ENCODE assay signal across 11 cellular contexts in the genomic region with DNA sequence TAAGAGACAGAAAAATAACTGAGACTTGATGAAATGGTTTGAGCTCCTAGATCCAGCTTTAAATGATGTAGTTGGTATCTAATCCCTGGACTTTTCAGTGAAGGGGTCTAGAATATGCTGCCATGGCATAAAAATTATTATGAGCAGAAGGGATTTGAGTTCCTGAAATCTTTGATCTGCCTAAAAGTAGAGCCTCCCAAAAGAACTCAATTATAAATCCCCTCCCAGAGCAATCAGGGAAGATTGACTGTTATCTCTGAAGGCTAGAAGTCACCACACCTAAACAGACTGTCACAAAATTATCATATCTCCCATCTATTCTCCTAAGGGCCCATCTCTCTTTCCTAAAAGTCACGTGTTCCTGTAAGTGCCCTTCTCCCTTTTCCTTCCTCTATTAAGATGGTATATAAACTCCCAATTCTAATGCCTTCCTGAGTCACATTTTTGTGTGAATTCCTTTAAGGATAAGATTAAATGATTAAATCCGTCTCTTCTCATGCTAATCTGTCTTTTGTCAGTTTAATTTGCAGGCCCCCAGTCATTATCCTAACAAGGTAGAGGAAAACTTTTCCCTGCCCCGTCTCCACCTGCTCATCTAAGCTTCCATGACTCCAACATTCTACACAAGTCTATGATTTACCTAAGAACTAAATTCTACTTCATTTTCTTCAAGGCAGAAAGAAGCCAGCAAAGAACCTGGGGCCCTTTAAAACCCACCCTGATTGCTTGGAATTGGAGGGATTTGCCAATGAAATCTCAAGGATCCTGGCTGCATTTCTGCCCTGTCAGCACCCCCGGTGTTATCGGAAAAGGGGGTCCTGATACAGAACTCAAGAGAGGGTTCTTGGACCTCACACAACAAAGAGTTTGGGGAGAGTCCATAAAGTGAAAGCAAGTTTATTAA. TPM values are rescaled to one million over a fixed set of nuclear protein-coding genes. Genes with fewer than 3 reads are reported as not detected.
A peak's percentile ranks its signal among the peaks of the same experiment; 100 is the strongest.
DNase-seq lines count a peak whose midpoint lies in the region; ATAC-seq and TF ChIP-seq lines count a peak whose summit lies in the region.
"Had no signal": no experiment of that assay in that cellular context is flagged by ENCODE, and none has a peak within 500 bp of the region (broad histone marks: within the 10 kb centered on the region; RNA-seq: fewer than 3 reads in every experiment).

No MANE protein-coding gene starts in this region.

- no peak overlapping the region for H3K4me3 Mint-ChIP-seq in effector memory CD8-positive, alpha-beta T cell
- no peak overlapping the region for H3K4me3 Mint-ChIP-seq in activated CD4-positive, alpha-beta T cell treated with anti-CD3 and anti-CD28 coated beads, Interleukin-2, amount 10 ng/mL, durations not matched to agents 7 days and 5 days
- no peak overlapping the region for H3K4me3 Mint-ChIP-seq in CD4-positive, alpha-beta memory T cell
- H3K4me3 Mint-ChIP-seq: naive thymus-derived CD4-positive, alpha-beta T cell; type B pancreatic cell had no signal

- CTCF ChIA-PET in activated CD4-positive, alpha-beta T cell treated with anti-CD3 and anti-CD28 coated beads, Interleukin-2, amount 10 ng/mL, durations not matched to agents 7 days and 5 days (lab: Charles Lee): no interaction called here
- CTCF ChIA-PET in CD4-positive, alpha-beta memory T cell (lab: Charles Lee; ENCODE audit: partially characterized antibody): interaction anchor here (1.2 kb wide), 1 partner anchor 32 kb away, joined by 3 read pairs; no protein-coding TSS in a partner anchor

- peaks cover 33% of the 10 kb centered on the region for H3K4me1 ChIP-seq in HUES48 (ENCODE audit: control insufficient read depth, insufficient read depth, low read length)
- peaks cover 13 to 34% of the 10 kb centered on the region in 2 donors for H3K4me1 ChIP-seq in thoracic aorta (ENCODE audit: control insufficient read depth in 1 of 2, low read depth in 2 of 2)
- no peaks in the 10 kb centered on the region for H3K4me1 ChIP-seq in CD4-positive, alpha-beta memory T cell (ENCODE audit: insufficient read depth, low read length)

- peaks cover 0 to 8% of the 10 kb centered on the region in 2 donors for H3K4me1 Mint-ChIP-seq in effector memory CD8-positive, alpha-beta T cell (ENCODE audit: low read depth in 2 of 2)
- no peaks in the 10 kb centered on the region for H3K4me1 Mint-ChIP-seq in activated CD4-positive, alpha-beta T cell treated with anti-CD3 and anti-CD28 coated beads, Interleukin-2, amount 10 ng/mL, durations not matched to agents 7 days and 5 days
- peaks cover 0 to 5% (median 2%) of the 10 kb centered on the region in 4 donors for H3K4me1 Mint-ChIP-seq in CD4-positive, alpha-beta memory T cell

- H3K36me3 ChIP-seq in HUES48 (ENCODE audit: control insufficient read depth, insufficient read depth, low read length) (no peaks in the 10 kb centered on the region), thoracic aorta (no peaks in the 10 kb centered on the region)
- H3K36me3 ChIP-seq in CD4-positive, alpha-beta memory T cell (ENCODE audit: insufficient read depth, low read length): no peaks in the 10 kb centered on the region

- no peaks in the 10 kb centered on the region for H3K36me3 Mint-ChIP-seq in effector memory CD8-positive, alpha-beta T cell (ENCODE audit: insufficient read depth)
- no peaks in the 10 kb centered on the region for H3K36me3 Mint-ChIP-seq in activated CD4-positive, alpha-beta T cell treated with anti-CD3 and anti-CD28 coated beads, Interleukin-2, amount 10 ng/mL, durations not matched to agents 7 days and 5 days (ENCODE audit: low read depth)
- no peaks in the 10 kb centered on the region for H3K36me3 Mint-ChIP-seq in CD4-positive, alpha-beta memory T cell
- H3K36me3 Mint-ChIP-seq: naive thymus-derived CD4-positive, alpha-beta T cell; type B pancreatic cell had no signal

- ATAC-seq in thoracic aorta (ENCODE audit: insufficient number of reproducible peaks, low FRiP score, low read depth): no peak
- ATAC-seq in effector memory CD8-positive, alpha-beta T cell (replicated peaks): no peak

- peaks cover 58 to 76% of the 10 kb centered on the region in 2 donors for H3K27me3 Mint-ChIP-seq in effector memory CD8-positive, alpha-beta T cell
- peaks cover 2% of the 10 kb centered on the region for H3K27me3 Mint-ChIP-seq in activated CD4-positive, alpha-beta T cell treated with anti-CD3 and anti-CD28 coated beads, Interleukin-2, amount 10 ng/mL, durations not matched to agents 7 days and 5 days
- H3K27me3 Mint-ChIP-seq in CD4-positive, alpha-beta memory T cell: peaks cover 13 to 26% of the 10 kb centered on the region in 2 donors

- H3K9me3 Mint-ChIP-seq in effector memory CD8-positive, alpha-beta T cell: no peaks in the 10 kb centered on the region
- H3K9me3 Mint-ChIP-seq in activated CD4-positive, alpha-beta T cell treated with anti-CD3 and anti-CD28 coated beads, Interleukin-2, amount 10 ng/mL, durations not matched to agents 7 days and 5 days: no peaks in the 10 kb centered on the region
- no peaks in the 10 kb centered on the region for H3K9me3 Mint-ChIP-seq in CD4-positive, alpha-beta memory T cell
- H3K9me3 Mint-ChIP-seq: naive thymus-derived CD4-positive, alpha-beta T cell; type B pancreatic cell had no signal

- H3K9me3 ChIP-seq in HUES48 (ENCODE audit: control insufficient read depth, insufficient read depth, low read length) (no peaks in the 10 kb centered on the region), thoracic aorta (no peaks in the 10 kb centered on the region)
- no peaks in the 10 kb centered on the region for H3K9me3 ChIP-seq in CD4-positive, alpha-beta memory T cell (ENCODE audit: control insufficient read depth in 1 of 2, low read length in 2 of 2)

- H3K4me3 ChIP-seq in HUES48 (ENCODE audit: low read depth, low read length): peak overlapping the region; percentile 44
- no peak overlapping the region for H3K4me3 ChIP-seq in thoracic aorta
- H3K4me3 ChIP-seq in CD4-positive, alpha-beta memory T cell (ENCODE audit: low read length in 2 of 2): no peak overlapping the region

- POLR2A ChIA-PET in activated CD4-positive, alpha-beta T cell treated with anti-CD3 and anti-CD28 coated beads, Interleukin-2, amount 10 ng/mL, durations not matched to agents 7 days and 5 days (lab: Charles Lee): no interaction called here
- POLR2A ChIA-PET in CD4-positive, alpha-beta memory T cell (lab: Charles Lee; ENCODE audit: partially characterized antibody): no interaction called here

- peak; percentile 11 for DNase-seq in astrocyte of the hippocampus (ENCODE audit: low read depth, low spot score)
- peak; percentile 18 for DNase-seq in iPS-NIHi11 (ENCODE audit: low spot score)
- DNase-seq in thoracic aorta (ENCODE audit: low spot score): no peak
- DNase-seq in effector memory CD8-positive, alpha-beta T cell: no peak
- no peak for DNase-seq in activated CD4-positive, alpha-beta T cell treated with anti-CD3 and anti-CD28 coated beads, Interleukin-2, amount 10 ng/mL, durations not matched to agents 7 days and 5 days
- no peak for DNase-seq in CD4-positive, alpha-beta memory T cell
- DNase-seq: NCI-H526 treated with DMSO at 0.1 percent for 48 hours; stimulated activated CD4-positive, alpha-beta T cell treated with anti-CD3 and anti-CD28 coated beads, Interleukin-4, amount 100 ng/mL, for 4 hours had no signal

- intact Hi-C loops in CD4-positive, alpha-beta memory T cell (cut with micrococcal nuclease): no loop called here

- peak overlapping the region; percentile 70 for H3K9ac ChIP-seq in HUES48 (ENCODE audit: low read depth, low read length)

- H3K27ac Mint-ChIP-seq in effector memory CD8-positive, alpha-beta T cell: no peak overlapping the region
- H3K27ac Mint-ChIP-seq in activated CD4-positive, alpha-beta T cell treated with anti-CD3 and anti-CD28 coated beads, Interleukin-2, amount 10 ng/mL, durations not matched to agents 7 days and 5 days: no peak overlapping the region
- H3K27ac Mint-ChIP-seq in CD4-positive, alpha-beta memory T cell: no peak overlapping the region
- H3K27ac Mint-ChIP-seq: naive thymus-derived CD4-positive, alpha-beta T cell; type B pancreatic cell had no signal

- no peak for TF ChIP-seq CTCF in thoracic aorta (IDR thresholded peaks at IDR 0.05)

- H3K27ac ChIP-seq in HUES48 (ENCODE audit: low read depth, low read length) (peak overlapping the region; percentile 99), thoracic aorta (peak overlapping the region; percentile 77 to 97)
- H3K27ac ChIP-seq in CD4-positive, alpha-beta memory T cell (ENCODE audit: low read depth, low read length): no peak overlapping the region

- H3K27me3 ChIP-seq in HUES48 (ENCODE audit: control insufficient read depth, insufficient read depth, low read length) (no peaks in the 10 kb centered on the region), thoracic aorta (replicated peaks; ENCODE audit: insufficient read depth) (no peaks in the 10 kb centered on the region)
- no peaks in the 10 kb centered on the region for H3K27me3 ChIP-seq in CD4-positive, alpha-beta memory T cell (ENCODE audit: insufficient read depth, low read length)

RNA-seq across cellular contexts. Expression of a gene that starts 47.1 kb away (rescaled TPM):
- 10 to 100 TPM; 41.7 to 46.2 TPM for total RNA-seq in thoracic aorta
- 10 to 100 TPM; 26.9 to 27.0 TPM for total RNA-seq in activated CD4-positive, alpha-beta T cell treated with anti-CD3 and anti-CD28 coated beads, Interleukin-2, amount 10 ng/mL, durations not matched to agents 7 days and 5 days
- 10 to 100 TPM; 38.7 to 40.6 TPM for total RNA-seq in CD4-positive, alpha-beta memory T cell
- 10 to 100 TPM; 29.6 to 32.4 TPM for polyA plus RNA-seq in CD4-positive, alpha-beta memory T cell

Comparison
In these comparisons a context has a peak if more than half of its experiments do, and no peak if none do; other contexts are left out.
1. DNase-seq: peak in astrocyte of the hippocampus (single experiment) and iPS-NIHi11 (single experiment); none in thoracic aorta (single experiment), effector memory CD8-positive, alpha-beta T cell (0 of 3), activated CD4-positive, alpha-beta T cell treated with anti-CD3 and anti-CD28 coated beads, Interleukin-2, amount 10 ng/mL, durations not matched to agents 7 days and 5 days (single experiment) and CD4-positive, alpha-beta memory T cell (0 of 5).